18 cellular contexts compared by ENCODE assay signal in the genomic region with DNA sequence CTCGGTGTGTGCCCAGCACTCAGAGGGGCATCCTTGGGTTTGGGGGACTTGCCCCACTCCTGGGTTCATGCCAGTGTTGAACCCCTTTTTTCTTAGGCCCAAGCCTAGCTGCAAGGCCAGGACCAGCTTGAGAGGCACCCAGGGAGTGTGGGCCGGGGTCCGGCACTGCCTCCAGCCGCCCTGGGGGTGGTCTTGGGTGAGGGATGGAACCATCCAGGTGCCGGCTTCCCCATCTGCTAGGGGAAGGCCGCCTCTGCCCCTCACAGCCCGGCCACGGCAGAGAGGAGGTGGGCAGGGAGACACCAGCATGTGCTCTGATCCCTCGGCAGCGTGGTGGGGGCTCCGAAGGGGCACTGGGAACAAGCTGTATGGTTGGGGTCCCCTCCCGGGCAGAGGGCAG. TPM values are rescaled to one million over a fixed set of nuclear protein-coding genes. Genes with fewer than 3 reads are reported as not detected.
"Had no signal": no experiment of that assay in that cellular context is flagged by ENCODE, and none has a peak within 500 bp of the region (broad histone marks: within the 10 kb centered on the region; RNA-seq: fewer than 3 reads in every experiment).

No MANE protein-coding gene starts in this region.

- H3K4me3 ChIP-seq: K562 had no signal

- DNase-seq: Kasumi-1, MM.1S, NCI-H2029, NCI-H2081 treated with DMSO at 0.1 percent for 48 hours, NCI-H226, NCI-H446, NCI-H510A, NCI-H524 treated with DMSO at 0.1 percent for 48 hours, NCI-H774, PC-3, SHP77, SK-N-SH, SW 1271 had no signal

- H3K4me2 ChIP-seq: KMS-11, SK-N-SH had no signal

- H3K27ac ChIP-seq: HL-60, KMS-11, RWPE1 had no signal

- H3K9ac ChIP-seq: KMS-11, SK-N-SH had no signal

- H3K9me3 ChIP-seq: SK-N-SH had no signal

RNA-seq across cellular contexts. Expression of gene ARHGEF16, which starts 50.2 kb away (rescaled TPM):
- polyA plus RNA-seq: IgD-negative memory B cell had no signal
